Comparison of ENCODE assay signal across 1 cellular context in the genomic region with DNA sequence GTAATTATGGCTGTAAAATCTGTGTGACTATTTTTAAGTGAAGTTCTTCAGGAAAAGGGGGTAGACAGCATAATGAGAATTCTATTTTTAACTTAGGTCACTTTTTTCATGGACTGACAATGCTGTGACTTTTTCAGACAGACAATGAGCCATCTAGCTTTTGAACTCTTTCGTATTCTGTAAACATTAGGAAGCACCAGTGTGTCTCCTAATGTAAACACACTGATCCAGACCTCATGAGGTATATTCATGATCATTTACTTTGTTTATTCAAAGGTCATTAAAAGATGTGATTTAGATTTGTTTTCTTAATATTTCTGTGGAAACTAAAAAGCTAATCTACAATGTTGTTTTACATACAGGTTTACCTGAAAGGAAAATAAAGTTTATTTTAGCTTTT.
TF ChIP-seq lines count a peak whose summit lies in the region.

No MANE protein-coding gene starts in this region.

TF ChIP-seq in HepG2, 621 proteins besides CTCF, POLR2A, EP300 and RAD21 (continued from another document):
- TF ChIP-seq, protein P1, sequence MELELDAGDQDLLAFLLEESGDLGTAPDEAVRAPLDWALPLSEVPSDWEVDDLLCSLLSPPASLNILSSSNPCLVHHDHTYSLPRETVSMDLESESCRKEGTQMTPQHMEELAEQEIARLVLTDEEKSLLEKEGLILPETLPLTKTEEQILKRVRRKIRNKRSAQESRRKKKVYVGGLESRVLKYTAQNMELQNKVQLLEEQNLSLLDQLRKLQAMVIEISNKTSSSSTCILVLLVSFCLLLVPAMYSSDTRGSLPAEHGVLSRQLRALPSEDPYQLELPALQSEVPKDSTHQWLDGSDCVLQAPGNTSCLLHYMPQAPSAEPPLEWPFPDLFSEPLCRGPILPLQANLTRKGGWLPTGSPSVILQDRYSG (CRISPR knock-in tag; IDR thresholded peaks at IDR 0.05): no peak
- no peak for TF ChIP-seq ZNF367 (CRISPR knock-in tag; IDR thresholded peaks at IDR 0.05; ENCODE audit: borderline replicate concordance)
- peak; percentile 90 for TF ChIP-seq MED1 (CRISPR knock-in tag; IDR thresholded peaks at IDR 0.05)
- TF ChIP-seq ZSCAN9 (CRISPR knock-in tag; IDR thresholded peaks at IDR 0.05; ENCODE audit: borderline replicate concordance): 0 out of 2 replicates have a peak, but pooled peaks have one; percentile 35
- TF ChIP-seq CEBPG (CRISPR knock-in tag; IDR thresholded peaks at IDR 0.05): peak; percentile 32; the same call in 1 of the 2 replicates
- TF ChIP-seq, protein P2, sequence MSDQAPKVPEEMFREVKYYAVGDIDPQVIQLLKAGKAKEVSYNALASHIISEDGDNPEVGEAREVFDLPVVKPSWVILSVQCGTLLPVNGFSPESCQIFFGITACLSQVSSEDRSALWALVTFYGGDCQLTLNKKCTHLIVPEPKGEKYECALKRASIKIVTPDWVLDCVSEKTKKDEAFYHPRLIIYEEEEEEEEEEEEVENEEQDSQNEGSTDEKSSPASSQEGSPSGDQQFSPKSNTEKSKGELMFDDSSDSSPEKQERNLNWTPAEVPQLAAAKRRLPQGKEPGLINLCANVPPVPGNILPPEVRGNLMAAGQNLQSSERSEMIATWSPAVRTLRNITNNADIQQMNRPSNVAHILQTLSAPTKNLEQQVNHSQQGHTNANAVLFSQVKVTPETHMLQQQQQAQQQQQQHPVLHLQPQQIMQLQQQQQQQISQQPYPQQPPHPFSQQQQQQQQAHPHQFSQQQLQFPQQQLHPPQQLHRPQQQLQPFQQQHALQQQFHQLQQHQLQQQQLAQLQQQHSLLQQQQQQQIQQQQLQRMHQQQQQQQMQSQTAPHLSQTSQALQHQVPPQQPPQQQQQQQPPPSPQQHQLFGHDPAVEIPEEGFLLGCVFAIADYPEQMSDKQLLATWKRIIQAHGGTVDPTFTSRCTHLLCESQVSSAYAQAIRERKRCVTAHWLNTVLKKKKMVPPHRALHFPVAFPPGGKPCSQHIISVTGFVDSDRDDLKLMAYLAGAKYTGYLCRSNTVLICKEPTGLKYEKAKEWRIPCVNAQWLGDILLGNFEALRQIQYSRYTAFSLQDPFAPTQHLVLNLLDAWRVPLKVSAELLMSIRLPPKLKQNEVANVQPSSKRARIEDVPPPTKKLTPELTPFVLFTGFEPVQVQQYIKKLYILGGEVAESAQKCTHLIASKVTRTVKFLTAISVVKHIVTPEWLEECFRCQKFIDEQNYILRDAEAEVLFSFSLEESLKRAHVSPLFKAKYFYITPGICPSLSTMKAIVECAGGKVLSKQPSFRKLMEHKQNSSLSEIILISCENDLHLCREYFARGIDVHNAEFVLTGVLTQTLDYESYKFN (CRISPR knock-in tag; conservative IDR thresholded peaks at IDR 0.05): peak; percentile 88
- no peak for TF ChIP-seq JUND (CRISPR knock-in tag; IDR thresholded peaks at IDR 0.05)
- TF ChIP-seq CREM (IDR thresholded peaks at IDR 0.05): peak; percentile 71
- TF ChIP-seq CREM (CRISPR knock-in tag; IDR thresholded peaks at IDR 0.05): no peak
- no peak for TF ChIP-seq NFRKB (IDR thresholded peaks at IDR 0.05)
- no peak for TF ChIP-seq PHB2 (IDR thresholded peaks at IDR 0.05; ENCODE audit: partially characterized antibody)
- 0 out of 2 replicates have a peak, but pooled peaks have one; percentile 22 for TF ChIP-seq ATF1 (CRISPR knock-in tag; IDR thresholded peaks at IDR 0.05)
- TF ChIP-seq POGZ (CRISPR knock-in tag; IDR thresholded peaks at IDR 0.05): peak; percentile 73
- TF ChIP-seq TEAD2 (CRISPR knock-in tag; IDR thresholded peaks at IDR 0.05): no peak
- TF ChIP-seq SALL2 (CRISPR knock-in tag; IDR thresholded peaks at IDR 0.05): no peak
- TF ChIP-seq KDM4B (CRISPR knock-in tag; IDR thresholded peaks at IDR 0.05): no peak
- no peak for TF ChIP-seq ZBTB21 (CRISPR knock-in tag; IDR thresholded peaks at IDR 0.05)
- TF ChIP-seq TAF1 (CRISPR knock-in tag; IDR thresholded peaks at IDR 0.05): no peak
- TF ChIP-seq KDM1A (CRISPR knock-in tag; IDR thresholded peaks at IDR 0.05): 0 out of 2 replicates have a peak, but pooled peaks have one; percentile 44
- no peak for TF ChIP-seq ZNF562 (CRISPR knock-in tag; IDR thresholded peaks at IDR 0.05; ENCODE audit: borderline replicate concordance)
- peak; percentile 97 for TF ChIP-seq ARID5B (CRISPR knock-in tag; IDR thresholded peaks at IDR 0.05)
- TF ChIP-seq ZNF335 (CRISPR knock-in tag; IDR thresholded peaks at IDR 0.05): 0 out of 2 replicates have a peak, but pooled peaks have one; percentile 32
- TF ChIP-seq TARDBP (CRISPR knock-in tag; IDR thresholded peaks at IDR 0.05): 0 out of 2 replicates have a peak, but pooled peaks have one; percentile 25
- TF ChIP-seq ELF3 (CRISPR knock-in tag; IDR thresholded peaks at IDR 0.05): peak; percentile 74
- TF ChIP-seq KAT7 (CRISPR knock-in tag; IDR thresholded peaks at IDR 0.05; ENCODE audit: borderline replicate concordance): peak; percentile 35; the same call in 1 of the 2 replicates
- peak; percentile 63 for TF ChIP-seq NR2F2 (IDR thresholded peaks at IDR 0.05; ENCODE audit: borderline replicate concordance, low read depth)
- TF ChIP-seq ZNF264 (CRISPR knock-in tag; IDR thresholded peaks at IDR 0.05): 0 out of 2 replicates have a peak, but pooled peaks have one; percentile 26
- TF ChIP-seq ZNF263 (CRISPR knock-in tag; IDR thresholded peaks at IDR 0.05): no peak
